ENCODE assay signal across 1 cellular context in the genomic region with DNA sequence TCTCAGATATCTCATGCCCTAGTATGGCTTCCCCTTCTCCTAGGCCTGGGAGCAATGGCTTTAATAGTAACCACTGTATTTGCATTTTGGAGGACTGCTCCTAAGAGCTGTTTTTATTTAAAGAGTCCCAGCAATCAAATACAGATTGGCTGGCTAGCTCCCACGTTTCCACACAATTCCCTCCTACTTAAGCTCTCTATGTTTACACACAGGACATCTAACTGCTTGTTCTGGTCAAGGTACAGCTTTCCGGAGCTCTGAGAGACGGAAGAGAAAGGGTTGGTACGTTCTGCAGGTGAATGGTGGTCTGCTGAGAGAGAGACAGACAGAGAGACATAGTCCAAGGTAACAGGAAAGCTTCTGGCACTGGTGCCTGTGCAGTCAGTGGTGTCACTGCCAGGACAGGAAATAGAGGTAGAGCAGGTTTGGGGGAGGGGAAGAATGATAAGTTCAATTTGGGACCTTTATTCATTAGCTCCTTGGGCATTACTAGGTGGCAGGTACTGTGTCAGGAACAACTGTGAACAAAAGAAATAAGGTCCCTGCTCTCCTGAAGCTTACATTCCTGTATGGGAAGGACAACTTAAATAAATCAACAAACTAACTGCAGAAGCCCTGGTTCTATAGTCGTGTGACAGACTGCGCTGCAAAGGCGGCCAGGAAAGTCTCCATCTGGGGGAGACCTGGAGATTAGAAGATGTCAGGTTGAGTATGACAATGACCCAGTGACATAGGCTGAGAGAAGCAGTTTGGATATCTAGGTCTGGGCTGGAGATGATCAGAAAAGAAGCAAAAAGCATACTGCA.
TF ChIP-seq lines count a peak whose summit lies in the region.

No MANE protein-coding gene starts in this region.

TF ChIP-seq in HepG2, 621 proteins besides CTCF, POLR2A, EP300 and RAD21 (continued from another document and continues in another):
- TF ChIP-seq, protein P1, sequence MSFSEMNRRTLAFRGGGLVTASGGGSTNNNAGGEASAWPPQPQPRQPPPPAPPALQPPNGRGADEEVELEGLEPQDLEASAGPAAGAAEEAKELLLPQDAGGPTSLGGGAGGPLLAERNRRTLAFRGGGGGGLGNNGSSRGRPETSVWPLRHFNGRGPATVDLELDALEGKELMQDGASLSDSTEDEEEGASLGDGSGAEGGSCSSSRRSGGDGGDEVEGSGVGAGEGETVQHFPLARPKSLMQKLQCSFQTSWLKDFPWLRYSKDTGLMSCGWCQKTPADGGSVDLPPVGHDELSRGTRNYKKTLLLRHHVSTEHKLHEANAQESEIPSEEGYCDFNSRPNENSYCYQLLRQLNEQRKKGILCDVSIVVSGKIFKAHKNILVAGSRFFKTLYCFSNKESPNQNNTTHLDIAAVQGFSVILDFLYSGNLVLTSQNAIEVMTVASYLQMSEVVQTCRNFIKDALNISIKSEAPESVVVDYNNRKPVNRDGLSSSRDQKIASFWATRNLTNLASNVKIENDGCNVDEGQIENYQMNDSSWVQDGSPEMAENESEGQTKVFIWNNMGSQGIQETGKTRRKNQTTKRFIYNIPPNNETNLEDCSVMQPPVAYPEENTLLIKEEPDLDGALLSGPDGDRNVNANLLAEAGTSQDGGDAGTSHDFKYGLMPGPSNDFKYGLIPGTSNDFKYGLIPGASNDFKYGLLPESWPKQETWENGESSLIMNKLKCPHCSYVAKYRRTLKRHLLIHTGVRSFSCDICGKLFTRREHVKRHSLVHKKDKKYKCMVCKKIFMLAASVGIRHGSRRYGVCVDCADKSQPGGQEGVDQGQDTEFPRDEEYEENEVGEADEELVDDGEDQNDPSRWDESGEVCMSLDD (CRISPR knock-in tag; IDR thresholded peaks at IDR 0.05; ENCODE audit: borderline replicate concordance) = 0 out of 2 replicates have a peak, but pooled peaks have one; percentile 9
- TF ChIP-seq ZBTB26 (CRISPR knock-in tag; IDR thresholded peaks at IDR 0.05; ENCODE audit: borderline replicate concordance) (peak; percentile 47; the same call in 1 of the 2 replicates), ZMAT3 (CRISPR knock-in tag; conservative IDR thresholded peaks at IDR 0.05) (no peak), CEBPG (CRISPR knock-in tag; IDR thresholded peaks at IDR 0.05) (peak; percentile 71), ZNF891 (CRISPR knock-in tag; IDR thresholded peaks at IDR 0.05) (no peak), MXD3 (CRISPR knock-in tag; IDR thresholded peaks at IDR 0.05) (no peak), PRPF4 (IDR thresholded peaks at IDR 0.05; ENCODE audit: low read depth, low read length, poor library complexity, severe bottlenecking) (no peak), ZNF547 (CRISPR knock-in tag; IDR thresholded peaks at IDR 0.05) (no peak), ZMYM2 (CRISPR knock-in tag; IDR thresholded peaks at IDR 0.05) (0 out of 2 replicates have a peak, but pooled peaks have one; percentile 56), HMGA1 (CRISPR knock-in tag; conservative IDR thresholded peaks at IDR 0.05) (no peak), TBL1XR1 (IDR thresholded peaks at IDR 0.05; ENCODE audit: borderline replicate concordance, low read length, partially characterized antibody) (no peak), ZNF512 (CRISPR knock-in tag; IDR thresholded peaks at IDR 0.05) (no peak), PCBP1 (IDR thresholded peaks at IDR 0.05; ENCODE audit: borderline replicate concordance, low read depth, low read length) (no peak), IRF9 (CRISPR knock-in tag; IDR thresholded peaks at IDR 0.05; ENCODE audit: borderline replicate concordance) (no peak), ZNF136 (CRISPR knock-in tag; IDR thresholded peaks at IDR 0.05; ENCODE audit: low read depth) (no peak; the same call in 1 of the 2 replicates), ZNF362 (CRISPR knock-in tag; IDR thresholded peaks at IDR 0.05; ENCODE audit: borderline replicate concordance) (peak; percentile 74; the same call in 1 of the 2 replicates), GZF1 (CRISPR knock-in tag; IDR thresholded peaks at IDR 0.05) (peak; percentile 51; the same call in 1 of the 2 replicates), ZNF749 (CRISPR knock-in tag; IDR thresholded peaks at IDR 0.05; ENCODE audit: borderline replicate concordance) (no peak), ZNF614 (CRISPR knock-in tag; IDR thresholded peaks at IDR 0.05; ENCODE audit: borderline replicate concordance) (peak; percentile 88), ZFP91 (CRISPR knock-in tag; IDR thresholded peaks at IDR 0.05; ENCODE audit: borderline replicate concordance) (no peak; the same call in 1 of the 2 replicates), ISX (CRISPR knock-in tag; conservative IDR thresholded peaks at IDR 0.05) (no peak), SRF (IDR thresholded peaks at IDR 0.05; ENCODE audit: low read depth, low read length) (peak; percentile 69), ZNF570 (CRISPR knock-in tag; IDR thresholded peaks at IDR 0.05; ENCODE audit: borderline replicate concordance) (no peak), ZNF878 (CRISPR knock-in tag; IDR thresholded peaks at IDR 0.05) (peak; percentile 71; the same call in 1 of the 2 replicates), AGO1 (IDR thresholded peaks at IDR 0.05; ENCODE audit: low read depth, low read length, poor library complexity, severe bottlenecking) (no peak)
- TF ChIP-seq, protein P2, sequence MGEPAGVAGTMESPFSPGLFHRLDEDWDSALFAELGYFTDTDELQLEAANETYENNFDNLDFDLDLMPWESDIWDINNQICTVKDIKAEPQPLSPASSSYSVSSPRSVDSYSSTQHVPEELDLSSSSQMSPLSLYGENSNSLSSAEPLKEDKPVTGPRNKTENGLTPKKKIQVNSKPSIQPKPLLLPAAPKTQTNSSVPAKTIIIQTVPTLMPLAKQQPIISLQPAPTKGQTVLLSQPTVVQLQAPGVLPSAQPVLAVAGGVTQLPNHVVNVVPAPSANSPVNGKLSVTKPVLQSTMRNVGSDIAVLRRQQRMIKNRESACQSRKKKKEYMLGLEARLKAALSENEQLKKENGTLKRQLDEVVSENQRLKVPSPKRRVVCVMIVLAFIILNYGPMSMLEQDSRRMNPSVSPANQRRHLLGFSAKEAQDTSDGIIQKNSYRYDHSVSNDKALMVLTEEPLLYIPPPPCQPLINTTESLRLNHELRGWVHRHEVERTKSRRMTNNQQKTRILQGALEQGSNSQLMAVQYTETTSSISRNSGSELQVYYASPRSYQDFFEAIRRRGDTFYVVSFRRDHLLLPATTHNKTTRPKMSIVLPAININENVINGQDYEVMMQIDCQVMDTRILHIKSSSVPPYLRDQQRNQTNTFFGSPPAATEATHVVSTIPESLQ (CRISPR knock-in tag; conservative IDR thresholded peaks at IDR 0.05) = 0 out of 2 replicates have a peak, but pooled peaks have one; percentile 36
- TF ChIP-seq, protein P3, sequence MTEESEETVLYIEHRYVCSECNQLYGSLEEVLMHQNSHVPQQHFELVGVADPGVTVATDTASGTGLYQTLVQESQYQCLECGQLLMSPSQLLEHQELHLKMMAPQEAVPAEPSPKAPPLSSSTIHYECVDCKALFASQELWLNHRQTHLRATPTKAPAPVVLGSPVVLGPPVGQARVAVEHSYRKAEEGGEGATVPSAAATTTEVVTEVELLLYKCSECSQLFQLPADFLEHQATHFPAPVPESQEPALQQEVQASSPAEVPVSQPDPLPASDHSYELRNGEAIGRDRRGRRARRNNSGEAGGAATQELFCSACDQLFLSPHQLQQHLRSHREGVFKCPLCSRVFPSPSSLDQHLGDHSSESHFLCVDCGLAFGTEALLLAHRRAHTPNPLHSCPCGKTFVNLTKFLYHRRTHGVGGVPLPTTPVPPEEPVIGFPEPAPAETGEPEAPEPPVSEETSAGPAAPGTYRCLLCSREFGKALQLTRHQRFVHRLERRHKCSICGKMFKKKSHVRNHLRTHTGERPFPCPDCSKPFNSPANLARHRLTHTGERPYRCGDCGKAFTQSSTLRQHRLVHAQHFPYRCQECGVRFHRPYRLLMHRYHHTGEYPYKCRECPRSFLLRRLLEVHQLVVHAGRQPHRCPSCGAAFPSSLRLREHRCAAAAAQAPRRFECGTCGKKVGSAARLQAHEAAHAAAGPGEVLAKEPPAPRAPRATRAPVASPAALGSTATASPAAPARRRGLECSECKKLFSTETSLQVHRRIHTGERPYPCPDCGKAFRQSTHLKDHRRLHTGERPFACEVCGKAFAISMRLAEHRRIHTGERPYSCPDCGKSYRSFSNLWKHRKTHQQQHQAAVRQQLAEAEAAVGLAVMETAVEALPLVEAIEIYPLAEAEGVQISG (CRISPR knock-in tag; IDR thresholded peaks at IDR 0.05) = peak; percentile 73
- TF ChIP-seq, protein P4, sequence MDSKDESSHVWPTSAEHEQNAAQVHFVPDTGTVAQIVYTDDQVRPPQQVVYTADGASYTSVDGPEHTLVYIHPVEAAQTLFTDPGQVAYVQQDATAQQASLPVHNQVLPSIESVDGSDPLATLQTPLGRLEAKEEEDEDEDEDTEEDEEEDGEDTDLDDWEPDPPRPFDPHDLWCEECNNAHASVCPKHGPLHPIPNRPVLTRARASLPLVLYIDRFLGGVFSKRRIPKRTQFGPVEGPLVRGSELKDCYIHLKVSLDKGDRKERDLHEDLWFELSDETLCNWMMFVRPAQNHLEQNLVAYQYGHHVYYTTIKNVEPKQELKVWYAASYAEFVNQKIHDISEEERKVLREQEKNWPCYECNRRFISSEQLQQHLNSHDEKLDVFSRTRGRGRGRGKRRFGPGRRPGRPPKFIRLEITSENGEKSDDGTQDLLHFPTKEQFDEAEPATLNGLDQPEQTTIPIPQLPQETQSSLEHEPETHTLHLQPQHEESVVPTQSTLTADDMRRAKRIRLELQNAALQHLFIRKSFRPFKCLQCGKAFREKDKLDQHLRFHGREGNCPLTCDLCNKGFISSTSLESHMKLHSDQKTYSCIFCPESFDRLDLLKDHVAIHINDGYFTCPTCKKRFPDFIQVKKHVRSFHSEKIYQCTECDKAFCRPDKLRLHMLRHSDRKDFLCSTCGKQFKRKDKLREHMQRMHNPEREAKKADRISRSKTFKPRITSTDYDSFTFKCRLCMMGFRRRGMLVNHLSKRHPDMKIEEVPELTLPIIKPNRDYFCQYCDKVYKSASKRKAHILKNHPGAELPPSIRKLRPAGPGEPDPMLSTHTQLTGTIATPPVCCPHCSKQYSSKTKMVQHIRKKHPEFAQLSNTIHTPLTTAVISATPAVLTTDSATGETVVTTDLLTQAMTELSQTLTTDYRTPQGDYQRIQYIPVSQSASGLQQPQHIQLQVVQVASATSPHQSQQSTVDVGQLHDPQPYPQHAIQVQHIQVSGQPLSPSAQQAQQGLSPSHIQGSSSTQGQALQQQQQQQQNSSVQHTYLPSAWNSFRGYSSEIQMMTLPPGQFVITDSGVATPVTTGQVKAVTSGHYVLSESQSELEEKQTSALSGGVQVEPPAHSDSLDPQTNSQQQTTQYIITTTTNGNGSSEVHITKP (CRISPR knock-in tag; IDR thresholded peaks at IDR 0.05; ENCODE audit: low read depth) = peak; percentile 93
